24 cellular contexts compared by ENCODE assay signal in genomic region chr3:184700759-184701158, GRCh38.
"Had no signal": no experiment of that assay in that cellular context is flagged by ENCODE, and none has a peak within 500 bp of the region (broad histone marks: within the 10 kb centered on the region; RNA-seq: fewer than 3 reads in every experiment).

No MANE protein-coding gene starts in this region.

- H3K79me2 ChIP-seq: parathyroid adenoma had no signal

- ATAC-seq: psoas muscle; right cardiac atrium; right lobe of liver; stimulated activated effector memory CD8-positive, alpha-beta T cell treated with anti-CD3 and anti-CD28 coated beads, Interleukin-12 subunit alpha, Interleukin-12 subunit beta, amount 100 ng/mL, for 72 hours; stimulated activated naive B cell treated with anti-CD40 and anti-IgM and Interleukin-4, amounts not matched to agents 10 μg/mL and 1 μg/mL and 100 μg/mL, for 72 hours had no signal

- H3K27ac ChIP-seq: neural progenitor cell, ovary, parathyroid adenoma, psoas muscle, right lobe of liver, sigmoid colon, stomach, thoracic aorta, thyroid gland, tibial nerve, upper lobe of left lung, vagina had no signal

- H3K27me3 ChIP-seq: neural progenitor cell, ovary, right lobe of liver, sigmoid colon, stomach, thyroid gland, tibial nerve, upper lobe of left lung, vagina had no signal

- H3K4me3 ChIP-seq: neural progenitor cell, ovary, psoas muscle, right lobe of liver, sigmoid colon, stomach, thoracic aorta, thyroid gland, tibial nerve, upper lobe of left lung, vagina had no signal

- DNase-seq: occipital lobe; ovary; posterior cingulate gyrus; psoas muscle; right cardiac atrium; right lobe of liver; sigmoid colon; small intestine; stimulated activated CD4-positive, alpha-beta T cell treated with anti-CD3 and anti-CD28 coated beads, Interleukin-15, amount 100 ng/mL, for 24 hours; stimulated activated CD4-positive, alpha-beta T cell treated with anti-CD3 and anti-CD28 coated beads, Interleukin-2, amount 100 ng/mL, for 24 hours; stimulated activated CD4-positive, alpha-beta T cell treated with anti-CD3 and anti-CD28 coated beads, Interleukin-2, amount 100 ng/mL, for 48 hours; stimulated activated CD4-positive, alpha-beta T cell treated with anti-CD3 and anti-CD28 coated beads, Interleukin-4, amount 100 ng/mL, for 24 hours; stimulated activated naive B cell treated with anti-CD40 and anti-IgM and Interleukin-4, amounts not matched to agents 10 μg/mL and 1 μg/mL and 100 μg/mL, for 72 hours; stimulated activated naive CD4-positive, alpha-beta T cell treated with Interleukin-2 at 50 U/mL for 16 hours; stomach; thyroid gland; trophoblast cell; upper lobe of left lung had no signal

- H3K4me2 ChIP-seq: neural progenitor cell had no signal

- H3K4me1 ChIP-seq: neural progenitor cell, parathyroid adenoma, psoas muscle, right lobe of liver, stomach, thyroid gland, tibial nerve, vagina had no signal

- H2AFZ ChIP-seq: neural progenitor cell, parathyroid adenoma had no signal

- H3K9me3 ChIP-seq: ovary, psoas muscle, right lobe of liver, sigmoid colon, stomach, thoracic aorta, thyroid gland, tibial nerve, upper lobe of left lung, vagina had no signal

- H3K36me3 ChIP-seq: ovary, right lobe of liver, sigmoid colon, stomach, thoracic aorta, thyroid gland, tibial nerve, upper lobe of left lung, vagina had no signal
